13 cellular contexts compared by ENCODE assay signal in the genomic region with DNA sequence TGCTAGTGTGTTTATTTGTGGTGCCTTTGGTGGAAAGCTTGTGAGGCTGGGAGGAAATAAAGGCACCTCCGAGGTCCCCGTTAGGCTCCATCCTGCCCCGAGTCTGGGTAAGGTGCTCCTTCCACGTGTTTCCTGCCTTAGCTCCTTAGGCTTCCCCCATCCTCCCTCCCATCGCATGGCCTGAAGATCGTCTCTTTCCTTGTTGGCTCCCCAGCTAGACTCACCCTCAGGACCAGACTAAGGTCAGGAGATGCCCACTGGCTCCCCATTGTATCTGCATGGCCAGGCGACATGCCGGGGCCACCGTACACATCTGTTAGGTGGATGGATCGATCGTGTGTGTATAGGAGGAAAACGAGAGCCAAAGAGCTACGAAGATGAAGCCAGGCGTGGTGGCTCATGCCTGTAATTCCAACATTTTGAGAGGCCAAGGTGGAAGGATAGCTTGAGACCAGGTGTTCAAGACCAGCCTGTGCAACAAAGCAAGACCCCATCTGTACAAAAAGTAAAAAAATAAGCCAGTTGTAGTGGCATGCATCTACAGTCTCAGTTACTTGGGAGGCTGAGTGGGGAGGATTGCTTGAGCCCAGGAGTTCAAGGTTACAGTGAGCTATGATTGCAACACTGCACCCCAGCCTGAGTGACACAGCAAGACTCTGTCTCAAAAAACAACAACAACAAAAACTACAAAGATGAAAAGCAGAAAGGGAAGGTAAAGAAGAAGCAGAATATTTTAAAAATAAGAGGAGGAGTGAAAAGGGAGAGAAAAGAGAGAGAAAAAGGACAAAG. TPM values are rescaled to one million over a fixed set of nuclear protein-coding genes. Genes with fewer than 3 reads are reported as not detected.
DNase-seq lines count a peak whose midpoint lies in the region; ATAC-seq and TF ChIP-seq lines count a peak whose summit lies in the region.
"Had no signal": no experiment of that assay in that cellular context is flagged by ENCODE, and none has a peak within 500 bp of the region (broad histone marks: within the 10 kb centered on the region; RNA-seq: fewer than 3 reads in every experiment).

No MANE protein-coding gene starts in this region.

- H3K4me1 ChIP-seq in neuronal stem cell (ENCODE audit: control insufficient read depth in 2 of 2, insufficient read depth in 1 of 2, low read depth in 1 of 2, low read length in 2 of 2) = peaks cover 2% of the 10 kb centered on the region in 2 donors
- H3K4me1 ChIP-seq in heart left ventricle = peaks cover 0 to 35% (median 16%) of the 10 kb centered on the region in 12 donors
- H3K4me1 ChIP-seq: BE2C had no signal

- H3K4me1 Mint-ChIP-seq in glutamatergic neuron (ENCODE audit: low read depth, unreplicated experiment) = peaks cover 30% of the 10 kb centered on the region
- H3K4me1 Mint-ChIP-seq: CD4-positive, alpha-beta memory T cell had no signal

- H3K14ac ChIP-seq in neuronal stem cell (ENCODE audit: low read length) = peak overlapping the region; percentile 91

- peak overlapping the region; percentile 54 for H2BK15ac ChIP-seq in neuronal stem cell (ENCODE audit: low read length)

- no peak overlapping the region for H2BK12ac ChIP-seq in neuronal stem cell (ENCODE audit: low read length)

- no peak overlapping the region for H2BK5ac ChIP-seq in neuronal stem cell (ENCODE audit: low read length)

- intact Hi-C loops in heart left ventricle (cut with DNase I) = no loop called here

- peaks cover 4 to 7% of the 10 kb centered on the region in 2 donors for H3K9me3 ChIP-seq in neuronal stem cell (replicated peaks in 1 of 2; ENCODE audit: control insufficient read depth in 2 of 2, insufficient read depth in 1 of 2, low read depth in 1 of 2, low read length in 2 of 2)
- H3K9me3 ChIP-seq in heart left ventricle = peaks cover 0 to 5% (median 0%) of the 10 kb centered on the region in 12 donors
- H3K9me3 ChIP-seq: BE2C had no signal

- in situ Hi-C loops in GM13976 (cut with MboI; ENCODE audit: low sequenced_read_pairs, unreplicated experiment) = no loop called here

- H3K23ac ChIP-seq in neuronal stem cell (ENCODE audit: low read depth, low read length, poor library complexity) = no peak overlapping the region

- peaks cover 3% of the 10 kb centered on the region for H3K27me3 Mint-ChIP-seq in glutamatergic neuron (ENCODE audit: unreplicated experiment)

- no peak overlapping the region for H2BK120ac ChIP-seq in neuronal stem cell (ENCODE audit: low read depth, low read length)

- H4K8ac ChIP-seq in neuronal stem cell (ENCODE audit: low read depth, low read length) = no peak overlapping the region

- H3K9ac ChIP-seq in neuronal stem cell (ENCODE audit: low read depth, low read length, poor library complexity) = no peak overlapping the region
- H3K9ac ChIP-seq: GM23248 had no signal

- H3K27ac Mint-ChIP-seq in glutamatergic neuron (ENCODE audit: unreplicated experiment) = peak overlapping the region; percentile 74
- H3K27ac Mint-ChIP-seq: CD4-positive, alpha-beta memory T cell had no signal

- H2AFZ ChIP-seq in neuronal stem cell (ENCODE audit: low read length) = no peak overlapping the region
- H2AFZ ChIP-seq: GM23248 had no signal

- peak overlapping the region; percentile 14 for H3K4me3 Mint-ChIP-seq in glutamatergic neuron (ENCODE audit: unreplicated experiment)
- H3K4me3 Mint-ChIP-seq: CD4-positive, alpha-beta memory T cell had no signal

- TF ChIP-seq CTCF in GM13976 (IDR thresholded peaks at IDR 0.05; ENCODE audit: borderline replicate concordance, control extremely low read depth, extremely low read depth, insufficient read depth, missing control alignments) = no peak
- TF ChIP-seq CTCF in glutamatergic neuron (IDR thresholded peaks at IDR 0.05; ENCODE audit: partially characterized antibody, unreplicated experiment) = no peak
- no peak for TF ChIP-seq CTCF in heart left ventricle (IDR thresholded peaks at IDR 0.05)

- no peak overlapping the region for H3K4me3 ChIP-seq in neuronal stem cell (ENCODE audit: low read length in 2 of 2)
- no peak overlapping the region for H3K4me3 ChIP-seq in heart left ventricle
- H3K4me3 ChIP-seq: GM12878, GM23248 had no signal

- no peak overlapping the region for H3K4me2 ChIP-seq in neuronal stem cell (ENCODE audit: insufficient read depth, low read length, poor library complexity, severe bottlenecking)

- H3K27me3 ChIP-seq in neuronal stem cell (ENCODE audit: control insufficient read depth in 3 of 3, insufficient read depth in 3 of 3, low read depth in 1 of 3, low read length in 3 of 3) (no peaks in the 10 kb centered on the region), heart left ventricle (no peaks in the 10 kb centered on the region)
- H3K27me3 ChIP-seq: BE2C had no signal

- no peak for TF ChIP-seq POLR2A in heart left ventricle (IDR thresholded peaks at IDR 0.05)

- WGBS in neuronal stem cell (ENCODE audit: extremely low coverage in 2 of 2, insufficient read length in 2 of 2, insufficient replicate concordance in 1 of 2), 2 donors = no CpG with 5 or more reads among the region's 14 CpGs
- WGBS in heart left ventricle, 4 donors = 90 to 95% (median 91%) methylated on average over 14 of the region's 14 CpGs

- no peaks in the 10 kb centered on the region for H3K79me1 ChIP-seq in neuronal stem cell (ENCODE audit: low read depth, low read length)

- no peak overlapping the region for H2AK5ac ChIP-seq in neuronal stem cell (ENCODE audit: low read depth, low read length)

- ATAC-seq in heart left ventricle = no peak
- ATAC-seq: GM12878 had no signal

- H3K9me3 Mint-ChIP-seq in glutamatergic neuron (ENCODE audit: unreplicated experiment) = peaks cover 5% of the 10 kb centered on the region

- H3K18ac ChIP-seq in neuronal stem cell (ENCODE audit: low read length) = no peak overlapping the region

- H3K36me3 Mint-ChIP-seq in glutamatergic neuron (ENCODE audit: unreplicated experiment) = peaks cover 4% of the 10 kb centered on the region

- H3K27ac ChIP-seq in neuronal stem cell (replicated peaks; ENCODE audit: low read length) (no peak overlapping the region), heart left ventricle (peak overlapping the region in 4 of 12 donors; percentile 28 to 67 (median 56))
- H3K27ac ChIP-seq: C4-2B, GM23248 had no signal

- no peak overlapping the region for H4K91ac ChIP-seq in neuronal stem cell (ENCODE audit: low read depth, low read length, poor library complexity)

- H3K36me3 ChIP-seq in neuronal stem cell (replicated peaks in 1 of 2; ENCODE audit: control insufficient read depth in 2 of 2, insufficient read depth in 2 of 2, low read length in 2 of 2) (no peaks in the 10 kb centered on the region), heart left ventricle (no peaks in the 10 kb centered on the region)
- H3K36me3 ChIP-seq: BE2C had no signal

- no peak overlapping the region for H3K4ac ChIP-seq in neuronal stem cell (ENCODE audit: low read length)

- DNase-seq in GM13976 (ENCODE audit: low spot score) (peak; percentile 3), HuH-7 (ENCODE audit: low spot score) (peak; percentile 6), glutamatergic neuron (no peak), neuronal stem cell (ENCODE audit: low spot score) (no peak), heart left ventricle (no peak), NCI-H446 treated with DMSO at 0.1 percent for 48 hours (lab: John Stamatoyannopoulos, UW) (no peak), NCI-H510A (lab: John Stamatoyannopoulos, UW) (no peak)
- DNase-seq: BE2C; CD4-positive, alpha-beta memory T cell; DMS79; GM23248 had no signal

RNA-seq across cellular contexts. Expression of a gene that starts 53.7 kb away (rescaled TPM):
- total RNA-seq in glutamatergic neuron (ENCODE audit: unreplicated experiment) (11.7 TPM), heart left ventricle (1 to 10 TPM; 3.2 to 7.6 (median 6.2) TPM)
- 5.1 TPM for polyA plus RNA-seq in neuronal stem cell (2013, experiment 1 of 2)
- 5.2 TPM for polyA plus RNA-seq in neuronal stem cell (2013, experiment 2 of 2)
- 1 to 10 TPM; 2.0 to 2.6 TPM for polyA plus RNA-seq in heart left ventricle

Comparison
In these comparisons a context has a peak if more than half of its experiments do, and no peak if none do; other contexts are left out.
1. DNase-seq: peak in GM13976 (single experiment) and HuH-7 (single experiment); none in glutamatergic neuron (single experiment), neuronal stem cell (single experiment), heart left ventricle (0 of 5), NCI-H446 treated with DMSO at 0.1 percent for 48 hours (single experiment) and NCI-H510A (single experiment).